1 cellular context compared by ENCODE assay signal in genomic region chr16:69330286-69331109, GRCh38.
TF ChIP-seq lines count a peak whose summit lies in the region.

TSS of gene PDF (minus strand) at chr16:69330588. CDS start at chr16:69330570, 18 bp downstream.

TF ChIP-seq in HepG2, 621 proteins besides CTCF, POLR2A, EP300 and RAD21 (continued from another document and continues in another):
- TF ChIP-seq ZNF552 (CRISPR knock-in tag; IDR thresholded peaks at IDR 0.05; ENCODE audit: borderline replicate concordance) = no peak
- peak; percentile 78 for TF ChIP-seq IRF2 (CRISPR knock-in tag; IDR thresholded peaks at IDR 0.05)
- TF ChIP-seq SKIL (CRISPR knock-in tag; IDR thresholded peaks at IDR 0.05; ENCODE audit: borderline replicate concordance) = peak; percentile 67; the same call in 1 of the 2 replicates
- peak; percentile 90 for TF ChIP-seq E2F5 (CRISPR knock-in tag; conservative IDR thresholded peaks at IDR 0.05)
- TF ChIP-seq REST (IDR thresholded peaks at IDR 0.05; ENCODE audit: borderline replicate concordance in 1 of 2, low read depth in 1 of 2, low read length in 2 of 2) = peak in 1 of 2 experiments; percentile 55; a peak in 1 of 4 replicates
- no peak for TF ChIP-seq PCBP2 (optimal IDR thresholded peaks at IDR 0.05; ENCODE audit: low read depth, low read length, poor library complexity, severe bottlenecking)
- TF ChIP-seq ZNF563 (CRISPR knock-in tag; IDR thresholded peaks at IDR 0.05) = peak; percentile 90; the same call in 1 of the 2 replicates
- peak; percentile 92; the same call in 1 of the 2 replicates for TF ChIP-seq KIAA2018 (CRISPR knock-in tag; IDR thresholded peaks at IDR 0.05; ENCODE audit: borderline replicate concordance)
- peak; percentile 81; the same call in 1 of the 2 replicates for TF ChIP-seq EEA1 (CRISPR knock-in tag; IDR thresholded peaks at IDR 0.05; ENCODE audit: borderline replicate concordance)
- peak; percentile 90 for TF ChIP-seq DMAP1 (CRISPR knock-in tag; IDR thresholded peaks at IDR 0.05)
- no peak for TF ChIP-seq RFX5 (IDR thresholded peaks at IDR 0.05; ENCODE audit: low read depth, low read length)
- TF ChIP-seq, protein P1, sequence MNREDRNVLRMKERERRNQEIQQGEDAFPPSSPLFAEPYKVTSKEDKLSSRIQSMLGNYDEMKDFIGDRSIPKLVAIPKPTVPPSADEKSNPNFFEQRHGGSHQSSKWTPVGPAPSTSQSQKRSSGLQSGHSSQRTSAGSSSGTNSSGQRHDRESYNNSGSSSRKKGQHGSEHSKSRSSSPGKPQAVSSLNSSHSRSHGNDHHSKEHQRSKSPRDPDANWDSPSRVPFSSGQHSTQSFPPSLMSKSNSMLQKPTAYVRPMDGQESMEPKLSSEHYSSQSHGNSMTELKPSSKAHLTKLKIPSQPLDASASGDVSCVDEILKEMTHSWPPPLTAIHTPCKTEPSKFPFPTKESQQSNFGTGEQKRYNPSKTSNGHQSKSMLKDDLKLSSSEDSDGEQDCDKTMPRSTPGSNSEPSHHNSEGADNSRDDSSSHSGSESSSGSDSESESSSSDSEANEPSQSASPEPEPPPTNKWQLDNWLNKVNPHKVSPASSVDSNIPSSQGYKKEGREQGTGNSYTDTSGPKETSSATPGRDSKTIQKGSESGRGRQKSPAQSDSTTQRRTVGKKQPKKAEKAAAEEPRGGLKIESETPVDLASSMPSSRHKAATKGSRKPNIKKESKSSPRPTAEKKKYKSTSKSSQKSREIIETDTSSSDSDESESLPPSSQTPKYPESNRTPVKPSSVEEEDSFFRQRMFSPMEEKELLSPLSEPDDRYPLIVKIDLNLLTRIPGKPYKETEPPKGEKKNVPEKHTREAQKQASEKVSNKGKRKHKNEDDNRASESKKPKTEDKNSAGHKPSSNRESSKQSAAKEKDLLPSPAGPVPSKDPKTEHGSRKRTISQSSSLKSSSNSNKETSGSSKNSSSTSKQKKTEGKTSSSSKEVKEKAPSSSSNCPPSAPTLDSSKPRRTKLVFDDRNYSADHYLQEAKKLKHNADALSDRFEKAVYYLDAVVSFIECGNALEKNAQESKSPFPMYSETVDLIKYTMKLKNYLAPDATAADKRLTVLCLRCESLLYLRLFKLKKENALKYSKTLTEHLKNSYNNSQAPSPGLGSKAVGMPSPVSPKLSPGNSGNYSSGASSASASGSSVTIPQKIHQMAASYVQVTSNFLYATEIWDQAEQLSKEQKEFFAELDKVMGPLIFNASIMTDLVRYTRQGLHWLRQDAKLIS (CRISPR knock-in tag; IDR thresholded peaks at IDR 0.05) = no peak
- TF ChIP-seq, protein P2, sequence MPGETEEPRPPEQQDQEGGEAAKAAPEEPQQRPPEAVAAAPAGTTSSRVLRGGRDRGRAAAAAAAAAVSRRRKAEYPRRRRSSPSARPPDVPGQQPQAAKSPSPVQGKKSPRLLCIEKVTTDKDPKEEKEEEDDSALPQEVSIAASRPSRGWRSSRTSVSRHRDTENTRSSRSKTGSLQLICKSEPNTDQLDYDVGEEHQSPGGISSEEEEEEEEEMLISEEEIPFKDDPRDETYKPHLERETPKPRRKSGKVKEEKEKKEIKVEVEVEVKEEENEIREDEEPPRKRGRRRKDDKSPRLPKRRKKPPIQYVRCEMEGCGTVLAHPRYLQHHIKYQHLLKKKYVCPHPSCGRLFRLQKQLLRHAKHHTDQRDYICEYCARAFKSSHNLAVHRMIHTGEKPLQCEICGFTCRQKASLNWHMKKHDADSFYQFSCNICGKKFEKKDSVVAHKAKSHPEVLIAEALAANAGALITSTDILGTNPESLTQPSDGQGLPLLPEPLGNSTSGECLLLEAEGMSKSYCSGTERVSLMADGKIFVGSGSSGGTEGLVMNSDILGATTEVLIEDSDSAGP (CRISPR knock-in tag; IDR thresholded peaks at IDR 0.05; ENCODE audit: borderline replicate concordance) = peak; percentile 98
- TF ChIP-seq, protein P3, sequence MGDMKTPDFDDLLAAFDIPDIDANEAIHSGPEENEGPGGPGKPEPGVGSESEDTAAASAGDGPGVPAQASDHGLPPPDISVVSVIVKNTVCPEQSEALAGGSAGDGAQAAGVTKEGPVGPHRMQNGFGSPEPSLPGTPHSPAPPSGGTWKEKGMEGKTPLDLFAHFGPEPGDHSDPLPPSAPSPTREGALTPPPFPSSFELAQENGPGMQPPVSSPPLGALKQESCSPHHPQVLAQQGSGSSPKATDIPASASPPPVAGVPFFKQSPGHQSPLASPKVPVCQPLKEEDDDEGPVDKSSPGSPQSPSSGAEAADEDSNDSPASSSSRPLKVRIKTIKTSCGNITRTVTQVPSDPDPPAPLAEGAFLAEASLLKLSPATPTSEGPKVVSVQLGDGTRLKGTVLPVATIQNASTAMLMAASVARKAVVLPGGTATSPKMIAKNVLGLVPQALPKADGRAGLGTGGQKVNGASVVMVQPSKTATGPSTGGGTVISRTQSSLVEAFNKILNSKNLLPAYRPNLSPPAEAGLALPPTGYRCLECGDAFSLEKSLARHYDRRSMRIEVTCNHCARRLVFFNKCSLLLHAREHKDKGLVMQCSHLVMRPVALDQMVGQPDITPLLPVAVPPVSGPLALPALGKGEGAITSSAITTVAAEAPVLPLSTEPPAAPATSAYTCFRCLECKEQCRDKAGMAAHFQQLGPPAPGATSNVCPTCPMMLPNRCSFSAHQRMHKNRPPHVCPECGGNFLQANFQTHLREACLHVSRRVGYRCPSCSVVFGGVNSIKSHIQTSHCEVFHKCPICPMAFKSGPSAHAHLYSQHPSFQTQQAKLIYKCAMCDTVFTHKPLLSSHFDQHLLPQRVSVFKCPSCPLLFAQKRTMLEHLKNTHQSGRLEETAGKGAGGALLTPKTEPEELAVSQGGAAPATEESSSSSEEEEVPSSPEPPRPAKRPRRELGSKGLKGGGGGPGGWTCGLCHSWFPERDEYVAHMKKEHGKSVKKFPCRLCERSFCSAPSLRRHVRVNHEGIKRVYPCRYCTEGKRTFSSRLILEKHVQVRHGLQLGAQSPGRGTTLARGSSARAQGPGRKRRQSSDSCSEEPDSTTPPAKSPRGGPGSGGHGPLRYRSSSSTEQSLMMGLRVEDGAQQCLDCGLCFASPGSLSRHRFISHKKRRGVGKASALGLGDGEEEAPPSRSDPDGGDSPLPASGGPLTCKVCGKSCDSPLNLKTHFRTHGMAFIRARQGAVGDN (CRISPR knock-in tag; IDR thresholded peaks at IDR 0.05) = peak; percentile 96
- TF ChIP-seq, protein P4, sequence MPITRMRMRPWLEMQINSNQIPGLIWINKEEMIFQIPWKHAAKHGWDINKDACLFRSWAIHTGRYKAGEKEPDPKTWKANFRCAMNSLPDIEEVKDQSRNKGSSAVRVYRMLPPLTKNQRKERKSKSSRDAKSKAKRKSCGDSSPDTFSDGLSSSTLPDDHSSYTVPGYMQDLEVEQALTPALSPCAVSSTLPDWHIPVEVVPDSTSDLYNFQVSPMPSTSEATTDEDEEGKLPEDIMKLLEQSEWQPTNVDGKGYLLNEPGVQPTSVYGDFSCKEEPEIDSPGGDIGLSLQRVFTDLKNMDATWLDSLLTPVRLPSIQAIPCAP (CRISPR knock-in tag; IDR thresholded peaks at IDR 0.05; ENCODE audit: low read depth) = no peak; the same call in 1 of the 2 replicates
- TF ChIP-seq SSRP1 (CRISPR knock-in tag; IDR thresholded peaks at IDR 0.05) = no peak
- TF ChIP-seq HMGA1 (CRISPR knock-in tag; conservative IDR thresholded peaks at IDR 0.05) = no peak
- TF ChIP-seq ZNF83 (CRISPR knock-in tag; IDR thresholded peaks at IDR 0.05; ENCODE audit: borderline replicate concordance) = peak; percentile 98
- no peak for TF ChIP-seq TCF12 (IDR thresholded peaks at IDR 0.05)
- TF ChIP-seq TCF12 (CRISPR knock-in tag; IDR thresholded peaks at IDR 0.05) = 0 out of 2 replicates have a peak, but pooled peaks have one; percentile 84
- peak; percentile 93 for TF ChIP-seq ZNF546 (CRISPR knock-in tag; conservative IDR thresholded peaks at IDR 0.05)
- peak; percentile 92 for TF ChIP-seq ZFP90 (CRISPR knock-in tag; IDR thresholded peaks at IDR 0.05; ENCODE audit: borderline replicate concordance)
